ENCODE assay signal across 21 cellular contexts in genomic region chr2:217705461-217705860, GRCh38.
"Had no signal": no experiment of that assay in that cellular context is flagged by ENCODE, and none has a peak within 500 bp of the region (broad histone marks: within the 10 kb centered on the region; RNA-seq: fewer than 3 reads in every experiment).

No MANE protein-coding gene starts in this region.

- H3K9me3 Mint-ChIP-seq: activated CD4-positive, alpha-beta T cell treated with anti-CD3 and anti-CD28 coated beads, Interleukin-2, amount 10 ng/mL, durations not matched to agents 24 days and 14 days; activated T-cell treated with anti-CD3 and anti-CD28 coated beads, Interleukin-2, amount 50 U/mL, for 24 hours; activated T-helper 1 cell treated with anti-CD3 and anti-CD28 coated beads, Interleukin-12 subunit alpha, Interleukin-12 subunit beta, Interleukin-2, Interleukin-4 antibody, amounts not matched to agents 30 ng/mL and 10 ng/mL and 1 ng/mL, durations not matched to agents 14 hours and 24 hours and 36 hours; T-helper 1 cell treated with Interleukin-12 subunit alpha and Interleukin-12 subunit beta and Interleukin-4 antibody, amounts not matched to agents 30 μg/mL and 1 μg/mL, for 36 hours had no signal

- ATAC-seq: activated CD8-positive, alpha-beta memory T cell treated with anti-CD3 and anti-CD28 coated beads, Interleukin-2, amount 10 ng/mL, durations not matched to agents 7 days and 5 days; WTC11 had no signal

- H3K27me3 Mint-ChIP-seq: activated naive CD8-positive, alpha-beta T cell had no signal

- H3K27ac Mint-ChIP-seq: activated CD4-positive, alpha-beta T cell treated with anti-CD3 and anti-CD28 coated beads, Interleukin-2, amount 10 ng/mL, durations not matched to agents 24 days and 14 days; activated CD8-positive, alpha-beta memory T cell treated with anti-CD3 and anti-CD28 coated beads, Interleukin-2, amount 10 ng/mL, durations not matched to agents 7 days and 5 days; activated naive CD8-positive, alpha-beta T cell; activated T-cell treated with anti-CD3 and anti-CD28 coated beads, Interleukin-2, amount 50 U/mL, for 24 hours; activated T-helper 1 cell treated with anti-CD3 and anti-CD28 coated beads, Interleukin-12 subunit alpha, Interleukin-12 subunit beta, Interleukin-2, Interleukin-4 antibody, amounts not matched to agents 30 ng/mL and 10 ng/mL and 1 ng/mL, durations not matched to agents 14 hours and 24 hours and 36 hours; T-helper 1 cell treated with Interleukin-12 subunit alpha and Interleukin-12 subunit beta and Interleukin-4 antibody, amounts not matched to agents 30 μg/mL and 1 μg/mL, for 36 hours; WTC11 had no signal

- H3K4me1 Mint-ChIP-seq: activated CD4-positive, alpha-beta T cell treated with anti-CD3 and anti-CD28 coated beads, Interleukin-2, amount 10 ng/mL, durations not matched to agents 24 days and 14 days; activated CD8-positive, alpha-beta memory T cell treated with anti-CD3 and anti-CD28 coated beads, Interleukin-2, amount 10 ng/mL, durations not matched to agents 7 days and 5 days had no signal

- DNase-seq: activated CD4-positive, alpha-beta T cell treated with anti-CD3 and anti-CD28 coated beads, Interleukin-2, amount 10 ng/mL, durations not matched to agents 24 days and 14 days; activated CD4-positive, alpha-beta T cell treated with anti-CD3 and anti-CD28 coated beads, Interleukin-2, amount 50 U/mL, for 48 hours; activated CD4-positive, CD25-positive, alpha-beta regulatory T cell treated with anti-CD3 and anti-CD28 coated beads, Interleukin-2, amount 50 U/mL, for 72 hours; activated CD8-positive, alpha-beta memory T cell treated with anti-CD3 and anti-CD28 coated beads, Interleukin-2, amount 10 ng/mL, durations not matched to agents 7 days and 5 days; activated effector memory CD4-positive, alpha-beta T cell treated with Interleukin-2 at 50 U/mL for 16 hours; activated naive CD4-positive, alpha-beta T cell treated with Interleukin-2 at 50 U/mL for 16 hours; activated T-cell treated with anti-CD3 and anti-CD28 coated beads, Interleukin-2, amount 50 U/mL, for 24 hours; amygdala; caudate nucleus; Karpas-422; NCI-H1105 treated with DMSO at 0.1 percent for 48 hours; NCI-H1436 treated with DMSO at 0.1 percent for 48 hours; NCI-H187; NCI-H2081; NCI-H446; NCI-H524; SHP77 treated with DMSO at 0.1 percent for 48 hours had no signal

- H3K36me3 Mint-ChIP-seq: activated CD8-positive, alpha-beta memory T cell treated with anti-CD3 and anti-CD28 coated beads, Interleukin-2, amount 10 ng/mL, durations not matched to agents 7 days and 5 days; activated naive CD8-positive, alpha-beta T cell; WTC11 had no signal

- H3K4me3 Mint-ChIP-seq: activated CD4-positive, alpha-beta T cell treated with anti-CD3 and anti-CD28 coated beads, Interleukin-2, amount 10 ng/mL, durations not matched to agents 24 days and 14 days; activated CD8-positive, alpha-beta memory T cell treated with anti-CD3 and anti-CD28 coated beads, Interleukin-2, amount 10 ng/mL, durations not matched to agents 7 days and 5 days; activated naive CD8-positive, alpha-beta T cell; activated T-cell treated with anti-CD3 and anti-CD28 coated beads, Interleukin-2, amount 50 U/mL, for 24 hours; activated T-helper 1 cell treated with anti-CD3 and anti-CD28 coated beads, Interleukin-12 subunit alpha, Interleukin-12 subunit beta, Interleukin-2, Interleukin-4 antibody, amounts not matched to agents 30 ng/mL and 10 ng/mL and 1 ng/mL, durations not matched to agents 14 hours and 24 hours and 36 hours; T-helper 1 cell treated with Interleukin-12 subunit alpha and Interleukin-12 subunit beta and Interleukin-4 antibody, amounts not matched to agents 30 μg/mL and 1 μg/mL, for 36 hours; WTC11 had no signal
